21 cellular contexts compared by ENCODE assay signal in genomic region chr11:12560861-12561260, GRCh38.
"Had no signal": no experiment of that assay in that cellular context is flagged by ENCODE, and none has a peak within 500 bp of the region (broad histone marks: within the 10 kb centered on the region; RNA-seq: fewer than 3 reads in every experiment).

No MANE protein-coding gene starts in this region.

- H2AFZ ChIP-seq: hepatocyte had no signal

- H3K4me3 ChIP-seq: hepatocyte, lung, pancreas, stomach, thyroid gland, vagina had no signal

- H3K9me3 Mint-ChIP-seq: effector memory CD8-positive, alpha-beta T cell; natural killer cell treated with Interleukin-12 subunit alpha and Interleukin-12 subunit beta and Interleukin-15 and Interleukin-18, amount 100 ng/mL, for 72 hours; neural crest cell; stimulated activated effector memory CD8-positive, alpha-beta T cell treated with anti-CD3 and anti-CD28 coated beads, Interleukin-12 subunit alpha, Interleukin-12 subunit beta, amount 100 ng/mL, for 72 hours had no signal

- H3K4me2 ChIP-seq: hepatocyte had no signal

- H3K27me3 ChIP-seq: hepatocyte, neutrophil, pancreas, stomach, thyroid gland, vagina had no signal

- H3K36me3 ChIP-seq: neutrophil, pancreas, stomach, thyroid gland, vagina had no signal

- H3K4me1 ChIP-seq: pancreas had no signal

- H3K27me3 Mint-ChIP-seq: memory B cell had no signal

- ATAC-seq: effector memory CD8-positive, alpha-beta T cell; natural killer cell treated with Interleukin-12 subunit alpha and Interleukin-12 subunit beta and Interleukin-15 and Interleukin-18, amount 100 ng/mL, for 72 hours; pancreas; sciatic nerve; stimulated activated effector memory CD8-positive, alpha-beta T cell treated with anti-CD3 and anti-CD28 coated beads, Interleukin-12 subunit alpha, Interleukin-12 subunit beta, amount 100 ng/mL, for 72 hours had no signal

- DNase-seq: cortex of kidney; effector memory CD8-positive, alpha-beta T cell; left cardiac atrium; naive B cell; pancreas; retina; stimulated activated CD4-positive, alpha-beta T cell treated with anti-CD3 and anti-CD28 coated beads, Interleukin-2, amount 100 ng/mL, for 24 hours; stimulated activated CD4-positive, alpha-beta T cell treated with anti-CD3 and anti-CD28 coated beads, Interleukin-4, amount 100 ng/mL, for 24 hours; stimulated activated naive CD4-positive, alpha-beta T cell treated with Interleukin-2 at 50 U/mL for 16 hours; stomach; thyroid gland; trophoblast cell had no signal

- H3K27ac ChIP-seq: hepatocyte, neutrophil, pancreas, stomach, thyroid gland, vagina had no signal

- H3K9me3 ChIP-seq: neutrophil, pancreas, stomach, thyroid gland, vagina had no signal

- H3K79me2 ChIP-seq: hepatocyte had no signal

- H3K36me3 Mint-ChIP-seq: memory B cell; naive B cell; natural killer cell treated with Interleukin-12 subunit alpha and Interleukin-12 subunit beta and Interleukin-15 and Interleukin-18, amount 100 ng/mL, for 72 hours; stimulated activated effector memory CD8-positive, alpha-beta T cell treated with anti-CD3 and anti-CD28 coated beads, Interleukin-12 subunit alpha, Interleukin-12 subunit beta, amount 100 ng/mL, for 72 hours had no signal

- H3K4me1 Mint-ChIP-seq: memory B cell; naive B cell; neural crest cell; stimulated activated effector memory CD8-positive, alpha-beta T cell treated with anti-CD3 and anti-CD28 coated beads, Interleukin-12 subunit alpha, Interleukin-12 subunit beta, amount 100 ng/mL, for 72 hours had no signal

- H3K27ac Mint-ChIP-seq: effector memory CD8-positive, alpha-beta T cell; memory B cell; naive B cell; natural killer cell treated with Interleukin-12 subunit alpha and Interleukin-12 subunit beta and Interleukin-15 and Interleukin-18, amount 100 ng/mL, for 72 hours; stimulated activated effector memory CD8-positive, alpha-beta T cell treated with anti-CD3 and anti-CD28 coated beads, Interleukin-12 subunit alpha, Interleukin-12 subunit beta, amount 100 ng/mL, for 72 hours had no signal

- H3K4me3 Mint-ChIP-seq: effector memory CD8-positive, alpha-beta T cell; memory B cell; naive B cell; natural killer cell treated with Interleukin-12 subunit alpha and Interleukin-12 subunit beta and Interleukin-15 and Interleukin-18, amount 100 ng/mL, for 72 hours; neural crest cell; stimulated activated effector memory CD8-positive, alpha-beta T cell treated with anti-CD3 and anti-CD28 coated beads, Interleukin-12 subunit alpha, Interleukin-12 subunit beta, amount 100 ng/mL, for 72 hours had no signal
